In genomic region chr11:46371262-46371661, GRCh38 we compare ENCODE assay signal across 4 cellular contexts. TPM values are rescaled to one million over a fixed set of nuclear protein-coding genes. Genes with fewer than 3 reads are reported as not detected.
"Had no signal": no experiment of that assay in that cellular context is flagged by ENCODE, and none has a peak within 500 bp of the region (broad histone marks: within the 10 kb centered on the region; RNA-seq: fewer than 3 reads in every experiment).

No MANE protein-coding gene starts in this region.

RNA-seq across cellular contexts. Expression of gene CHRM4, which starts 20.3 kb away (rescaled TPM):
- total RNA-seq: PC-3, Right ventricle myocardium inferior, Right ventricle myocardium superior, RPMI7951 had no signal
